8 cellular contexts compared by ENCODE assay signal in genomic region chr12:24903305-24904088, GRCh38. TPM values are rescaled to one million over a fixed set of nuclear protein-coding genes. Genes with fewer than 3 reads are reported as not detected.
DNase-seq lines count a peak whose midpoint lies in the region; ATAC-seq and TF ChIP-seq lines count a peak whose summit lies in the region.

No MANE protein-coding gene starts in this region.

- H3K4me2 ChIP-seq in smooth muscle cell (peak overlapping the region; percentile 95), Karpas-422 (ENCODE audit: low read depth, low read length, poor library complexity, severe bottlenecking) (no peak overlapping the region)

- H3K4me1 ChIP-seq in iPS-18a (ENCODE audit: control insufficient read depth, low read depth, low read length) = peaks cover 27% of the 10 kb centered on the region
- H3K4me1 ChIP-seq in smooth muscle cell (ENCODE audit: low read depth) = peaks cover 37% of the 10 kb centered on the region
- H3K4me1 ChIP-seq in Karpas-422 (ENCODE audit: low read length) = peaks cover 23% of the 10 kb centered on the region

- peak; percentile 4 for ATAC-seq in GM21381 (IDR thresholded peaks at IDR 0.05; ENCODE audit: unreplicated experiment)
- no peak for ATAC-seq in activated naive CD8-positive, alpha-beta T cell treated with anti-CD3 and anti-CD28 coated beads, Interleukin-2, amount 50 U/mL, for 24 hours

- peak overlapping the region; percentile 90 for H3K4me3 Mint-ChIP-seq in activated naive CD8-positive, alpha-beta T cell treated with anti-CD3 and anti-CD28 coated beads, Interleukin-2, amount 50 U/mL, for 24 hours

- DNase-seq in activated naive CD8-positive, alpha-beta T cell treated with anti-CD3 and anti-CD28 coated beads, Interleukin-2, amount 50 U/mL, for 24 hours = peak; percentile 22
- no peak for DNase-seq in smooth muscle cell (lab: John Stamatoyannopoulos, UW; ENCODE audit: unreplicated experiment)
- no peak for DNase-seq in NCI-H82 (lab: John Stamatoyannopoulos, UW)
- DNase-seq in Karpas-422 = no peak
- no peak for DNase-seq in NCI-H1048 (lab: John Stamatoyannopoulos, UW)
- DNase-seq in activated naive CD4-positive, alpha-beta T cell treated with anti-CD3 and anti-CD28 coated beads, Interleukin-2, amount 50 U/mL, for 16 hours = no peak

- no peak for TF ChIP-seq CTCF in smooth muscle cell (IDR thresholded peaks at IDR 0.05; ENCODE audit: borderline replicate concordance, insufficient read depth, poor library complexity, severe bottlenecking)

- H3K9me3 ChIP-seq in iPS-18a (ENCODE audit: control insufficient read depth, low read depth, low read length) (no peaks in the 10 kb centered on the region), smooth muscle cell (replicated peaks; ENCODE audit: low read depth) (no peaks in the 10 kb centered on the region), Karpas-422 (ENCODE audit: low read length) (no peaks in the 10 kb centered on the region)

- H3F3A ChIP-seq in smooth muscle cell (ENCODE audit: low read depth) = no peaks in the 10 kb centered on the region

- H3K9ac ChIP-seq in iPS-18a (ENCODE audit: low read length) (peak overlapping the region; percentile 76), smooth muscle cell (ENCODE audit: low read depth) (peak overlapping the region; percentile 14), Karpas-422 (ENCODE audit: low read length) (no peak overlapping the region)

- peak overlapping the region; percentile 80 for H3K4me3 ChIP-seq in iPS-18a (ENCODE audit: low read length)
- peak overlapping the region; percentile 59 for H3K4me3 ChIP-seq in smooth muscle cell
- H3K4me3 ChIP-seq in Karpas-422 (ENCODE audit: low read length) = no peak overlapping the region

- H4K20me1 ChIP-seq in smooth muscle cell (ENCODE audit: low read depth) (peaks cover 100% of the 10 kb centered on the region), Karpas-422 (ENCODE audit: insufficient read depth, low read depth, low read length) (no peaks in the 10 kb centered on the region)

- no peak overlapping the region for H2AFZ ChIP-seq in smooth muscle cell (ENCODE audit: low read depth)
- no peak overlapping the region for H2AFZ ChIP-seq in Karpas-422 (ENCODE audit: low read length)

- H3K4me1 Mint-ChIP-seq in activated naive CD8-positive, alpha-beta T cell treated with anti-CD3 and anti-CD28 coated beads, Interleukin-2, amount 50 U/mL, for 24 hours = peaks cover 41% of the 10 kb centered on the region

- peaks cover 10% of the 10 kb centered on the region for H3K36me3 Mint-ChIP-seq in activated naive CD8-positive, alpha-beta T cell treated with anti-CD3 and anti-CD28 coated beads, Interleukin-2, amount 50 U/mL, for 24 hours (ENCODE audit: low read depth)

- H3K79me2 ChIP-seq in smooth muscle cell (ENCODE audit: low read depth) = peaks cover 63% of the 10 kb centered on the region
- H3K79me2 ChIP-seq in Karpas-422 (ENCODE audit: low read length) = peaks cover 92% of the 10 kb centered on the region

- WGBS in smooth muscle cell (ENCODE audit: low lambda C conversion rate) = 22% methylated on average over 27 of the region's 27 CpGs

- H3K27ac ChIP-seq in iPS-18a (ENCODE audit: low read length) (no peak overlapping the region), smooth muscle cell (ENCODE audit: low read depth) (no peak overlapping the region), Karpas-422 (ENCODE audit: low read length) (no peak overlapping the region)

- peaks cover 7% of the 10 kb centered on the region for H3K36me3 ChIP-seq in iPS-18a (ENCODE audit: control insufficient read depth, low read depth, low read length)
- no peaks in the 10 kb centered on the region for H3K36me3 ChIP-seq in smooth muscle cell (ENCODE audit: low read depth)
- no peaks in the 10 kb centered on the region; the same call in 1 of the 2 replicates for H3K36me3 ChIP-seq in Karpas-422 (ENCODE audit: insufficient read depth, low read length)

- peaks cover 24% of the 10 kb centered on the region for H3K27me3 Mint-ChIP-seq in activated naive CD8-positive, alpha-beta T cell treated with anti-CD3 and anti-CD28 coated beads, Interleukin-2, amount 50 U/mL, for 24 hours

- H3K27me3 ChIP-seq in iPS-18a (ENCODE audit: control insufficient read depth, insufficient read depth, low read length) (peaks cover 11% of the 10 kb centered on the region), smooth muscle cell (ENCODE audit: low read depth) (no peaks in the 10 kb centered on the region), Karpas-422 (ENCODE audit: low read length) (no peaks in the 10 kb centered on the region)

- H3K9me3 Mint-ChIP-seq in activated naive CD8-positive, alpha-beta T cell treated with anti-CD3 and anti-CD28 coated beads, Interleukin-2, amount 50 U/mL, for 24 hours = peaks cover 5% of the 10 kb centered on the region

- H3K27ac Mint-ChIP-seq in activated naive CD8-positive, alpha-beta T cell treated with anti-CD3 and anti-CD28 coated beads, Interleukin-2, amount 50 U/mL, for 24 hours = no peak overlapping the region

- no peaks in the 10 kb centered on the region for H3K9me2 ChIP-seq in Karpas-422 (replicated peaks; ENCODE audit: insufficient read depth, low read length)

RNA-seq across cellular contexts. Expression of gene BCAT1, which starts 45.4 kb away (rescaled TPM):
- 174 and 200 TPM in 2 replicates for total RNA-seq in smooth muscle cell
- polyA plus RNA-seq in smooth muscle cell = 57.4 and 78.2 TPM in 2 replicates
- 183 and 190 TPM in 2 replicates for total RNA-seq in Karpas-422 (2014; rRNA removed; shearing (Covaris generic); ENCODE audit: low replicate concordance)
